ENCODE assay signal across 19 cellular contexts in the genomic region with DNA sequence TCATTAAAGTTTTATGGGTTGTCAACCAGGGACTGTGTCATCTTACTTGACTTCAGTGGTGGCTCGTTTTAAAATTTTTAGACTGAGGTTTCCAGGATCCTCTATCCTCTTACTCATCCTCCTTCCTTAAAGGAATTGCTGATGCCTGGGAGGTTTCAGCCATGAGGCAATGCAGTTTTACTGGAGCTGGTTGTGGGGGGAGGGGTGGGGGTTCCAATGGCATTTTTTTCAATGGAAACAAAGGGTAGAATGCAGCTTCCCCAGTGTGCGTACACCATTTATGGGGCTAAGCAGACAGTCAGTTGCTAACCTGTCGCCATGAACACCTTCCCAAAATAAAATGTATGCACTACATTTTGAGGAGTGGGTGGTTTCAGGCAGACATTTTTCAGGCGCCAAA.
DNase-seq lines count a peak whose midpoint lies in the region; TF ChIP-seq lines count a peak whose summit lies in the region.
"Had no signal": no experiment of that assay in that cellular context is flagged by ENCODE, and none has a peak within 500 bp of the region (broad histone marks: within the 10 kb centered on the region; RNA-seq: fewer than 3 reads in every experiment).

No MANE protein-coding gene starts in this region.

- H3K27me3 ChIP-seq in HUES6 (ENCODE audit: control insufficient read depth, insufficient read depth, low read length), result no peaks in the 10 kb centered on the region
- H3K27me3 ChIP-seq in neural progenitor cell, result no peaks in the 10 kb centered on the region
- H3K27me3 ChIP-seq: brain microvascular endothelial cell, testis had no signal

- H3K4me3 Mint-ChIP-seq in neural progenitor cell (no peak overlapping the region), chondrocyte (ENCODE audit: unreplicated experiment) (no peak overlapping the region)
- H3K4me3 Mint-ChIP-seq: activated naive CD8-positive, alpha-beta T cell treated with anti-CD3 and anti-CD28 coated beads, Interleukin-2, amount 10 ng/mL, durations not matched to agents 7 days and 5 days; activated T-helper 1 cell treated with anti-CD3 and anti-CD28 coated beads, Interleukin-12 subunit alpha, Interleukin-12 subunit beta, Interleukin-2, Interleukin-4 antibody, amounts not matched to agents 30 ng/mL and 10 ng/mL and 1 ng/mL, durations not matched to agents 14 hours and 24 hours and 36 hours; CD8-positive, alpha-beta T cell had no signal

- peak overlapping the region; percentile 24 for H3K9ac ChIP-seq in HUES6 (ENCODE audit: low read length)
- H3K9ac ChIP-seq in neural progenitor cell, result no peak overlapping the region

- H4K20me1 ChIP-seq in neural progenitor cell (ENCODE audit: low read depth), result no peaks in the 10 kb centered on the region

- H3K79me2 ChIP-seq in neural progenitor cell (ENCODE audit: low read depth), result no peaks in the 10 kb centered on the region

- peak overlapping the region; percentile 91 for H2AFZ ChIP-seq in neural progenitor cell (replicated peaks)

- H3K27ac Mint-ChIP-seq in neural progenitor cell, result peak overlapping the region; percentile 70
- no peak overlapping the region for H3K27ac Mint-ChIP-seq in chondrocyte (ENCODE audit: unreplicated experiment)
- H3K27ac Mint-ChIP-seq: activated naive CD8-positive, alpha-beta T cell treated with anti-CD3 and anti-CD28 coated beads, Interleukin-2, amount 10 ng/mL, durations not matched to agents 7 days and 5 days; activated T-helper 1 cell treated with anti-CD3 and anti-CD28 coated beads, Interleukin-12 subunit alpha, Interleukin-12 subunit beta, Interleukin-2, Interleukin-4 antibody, amounts not matched to agents 30 ng/mL and 10 ng/mL and 1 ng/mL, durations not matched to agents 14 hours and 24 hours and 36 hours; CD8-positive, alpha-beta T cell had no signal

- H3K36me3 ChIP-seq in HUES6 (ENCODE audit: control insufficient read depth, insufficient read depth, low read length) (no peaks in the 10 kb centered on the region), neural progenitor cell (no peaks in the 10 kb centered on the region)
- H3K36me3 ChIP-seq: brain microvascular endothelial cell had no signal

- peaks cover 1% of the 10 kb centered on the region for H3K9me3 Mint-ChIP-seq in neural progenitor cell
- peaks cover 5% of the 10 kb centered on the region for H3K9me3 Mint-ChIP-seq in chondrocyte (ENCODE audit: low read depth)

- H3K9me3 ChIP-seq in HUES6 (ENCODE audit: control insufficient read depth, insufficient read depth, low read depth, low read length) (no peaks in the 10 kb centered on the region; the same call in 1 of the 2 replicates), neural progenitor cell (ENCODE audit: low read depth) (no peaks in the 10 kb centered on the region)
- H3K9me3 ChIP-seq: testis had no signal

- peaks cover 14% of the 10 kb centered on the region for H3K4me1 ChIP-seq in HUES6 (ENCODE audit: control insufficient read depth, insufficient read depth, low read length)
- peaks cover 27% of the 10 kb centered on the region for H3K4me1 ChIP-seq in neural progenitor cell
- H3K4me1 ChIP-seq: foreskin keratinocyte, testis had no signal

- peak overlapping the region; percentile 22 for H3K4me3 ChIP-seq in HUES6 (ENCODE audit: low read depth, low read length)
- no peak overlapping the region for H3K4me3 ChIP-seq in fibroblast of mammary gland (ENCODE audit: control insufficient read depth, low read depth, low read length)
- H3K4me3 ChIP-seq in neural progenitor cell, result peak overlapping the region; percentile 8
- H3K4me3 ChIP-seq: testis had no signal

- peaks cover 17% of the 10 kb centered on the region for H3F3A ChIP-seq in neural progenitor cell (ENCODE audit: low read depth)

- peak; percentile 79 for DNase-seq in ELF-1 (ENCODE audit: low read depth, low spot score)
- peak; percentile 6 for DNase-seq in fibroblast of mammary gland (ENCODE audit: low read depth)
- peak; percentile 73 for DNase-seq in neural progenitor cell (ENCODE audit: low spot score)
- DNase-seq in chondrocyte (ENCODE audit: low spot score), result no peak
- no peak for DNase-seq in anterior cingulate cortex (lab: John Stamatoyannopoulos, UW)
- DNase-seq in activated T-cell treated with anti-CD3 and anti-CD28 coated beads, Interleukin-2, amount 50 U/mL, for 48 hours, result no peak
- no peak for DNase-seq in DMS114 treated with DMSO at 0.1 percent for 48 hours (lab: John Stamatoyannopoulos, UW; ENCODE audit: unreplicated experiment)
- DNase-seq: activated naive CD8-positive, alpha-beta T cell treated with anti-CD3 and anti-CD28 coated beads, Interleukin-2, amount 10 ng/mL, durations not matched to agents 7 days and 5 days; brain microvascular endothelial cell; CD8-positive, alpha-beta T cell; DND-41; left ventricle myocardium superior; MM.1S; occipital lobe; stimulated activated CD4-positive, alpha-beta T cell treated with anti-CD3 and anti-CD28 coated beads, Interleukin-12 subunit alpha, Interleukin-12 subunit beta, amount 100 ng/mL, for 4 hours; testis had no signal

- H3K36me3 Mint-ChIP-seq in neural progenitor cell, result no peaks in the 10 kb centered on the region
- H3K36me3 Mint-ChIP-seq in chondrocyte (ENCODE audit: low read depth), result peaks cover 1% of the 10 kb centered on the region

- H3K27ac ChIP-seq in HUES6 (ENCODE audit: low read depth, low read length) (peak overlapping the region; percentile 86), neural progenitor cell (peak overlapping the region; percentile 34)
- H3K27ac ChIP-seq: brain microvascular endothelial cell, foreskin keratinocyte, testis had no signal

- TF ChIP-seq CTCF in fibroblast of mammary gland (conservative IDR thresholded peaks at IDR 0.05; ENCODE audit: control insufficient read depth, insufficient read depth, low read depth, low read length) (no peak), neural progenitor cell (IDR thresholded peaks at IDR 0.05) (no peak), chondrocyte (IDR thresholded peaks at IDR 0.05) (no peak)

- peak overlapping the region; percentile 59 for H3K4me2 ChIP-seq in neural progenitor cell

- H3K4me1 Mint-ChIP-seq in neural progenitor cell (peaks cover 20% of the 10 kb centered on the region), chondrocyte (ENCODE audit: low read depth) (no peaks in the 10 kb centered on the region)
- H3K4me1 Mint-ChIP-seq: activated naive CD8-positive, alpha-beta T cell treated with anti-CD3 and anti-CD28 coated beads, Interleukin-2, amount 10 ng/mL, durations not matched to agents 7 days and 5 days had no signal

- H3K27me3 Mint-ChIP-seq in neural progenitor cell (ENCODE audit: insufficient read depth, low read depth), result no peaks in the 10 kb centered on the region
- peaks cover 23% of the 10 kb centered on the region for H3K27me3 Mint-ChIP-seq in chondrocyte (ENCODE audit: low read depth)

Comparison
In these comparisons a context has a peak if more than half of its experiments do, and no peak if none do; other contexts are left out.
1. DNase-seq: peak in ELF-1 (single experiment), fibroblast of mammary gland (single experiment) and neural progenitor cell (single experiment); none in chondrocyte (single experiment), anterior cingulate cortex (0 of 58), activated T-cell treated with anti-CD3 and anti-CD28 coated beads, Interleukin-2, amount 50 U/mL, for 48 hours (0 of 2) and DMS114 treated with DMSO at 0.1 percent for 48 hours (single experiment).